In the genomic region with DNA sequence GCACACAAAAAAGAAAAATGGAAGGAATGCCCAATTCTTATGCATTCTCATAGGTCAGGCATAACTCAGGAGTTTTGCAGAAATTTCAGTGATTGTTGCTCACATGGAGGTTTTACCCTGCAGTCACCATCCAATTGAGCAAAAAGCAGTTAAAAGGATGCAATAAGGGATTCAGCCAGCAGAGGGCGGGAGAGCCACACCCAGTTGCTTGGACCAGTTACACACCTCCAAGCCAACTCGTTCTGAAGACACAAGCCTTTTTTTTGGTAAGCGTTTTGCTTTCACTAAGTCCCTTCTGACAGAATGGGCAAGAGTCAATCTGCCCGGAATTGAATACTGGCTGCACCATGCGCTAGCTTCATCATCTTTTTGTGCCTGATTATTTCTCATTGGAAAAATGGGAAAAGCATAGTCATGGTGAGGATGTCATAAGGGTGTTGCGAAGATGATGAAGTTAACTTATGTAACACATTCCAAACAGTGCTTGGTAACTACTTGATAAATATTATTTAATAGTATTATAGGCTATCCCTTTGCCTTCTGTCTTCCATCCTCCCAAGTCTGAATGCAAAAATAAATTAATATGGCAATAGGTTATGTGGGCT, we compare ENCODE assay signal across 9 cellular contexts.
DNase-seq lines count a peak whose midpoint lies in the region; ATAC-seq lines count a peak whose summit lies in the region.
"Had no signal": no experiment of that assay in that cellular context is flagged by ENCODE, and none has a peak within 500 bp of the region (broad histone marks: within the 10 kb centered on the region; RNA-seq: fewer than 3 reads in every experiment).

No MANE protein-coding gene starts in this region.

- DNase-seq in CD1c-positive myeloid dendritic cell (ENCODE audit: extremely low spot score) = peak; percentile 58
- DNase-seq in NCI-H526 (lab: John Stamatoyannopoulos, UW) = peak; percentile 84 to 89
- peak; percentile 65 to 76 for DNase-seq in activated CD4-positive, alpha-beta T cell treated with anti-CD3 and anti-CD28 coated beads, Interleukin-2, amount 50 U/mL, for 48 hours
- DNase-seq in effector memory CD8-positive, alpha-beta T cell = peak; percentile 41 to 63 (median 49)
- peak; percentile 84 for DNase-seq in medulla oblongata (ENCODE audit: extremely low spot score)
- peak; percentile 1 to 31 for DNase-seq in stimulated activated CD8-positive, alpha-beta memory T cell treated with anti-CD3 and anti-CD28 coated beads, Interleukin-15, amount 100 ng/mL, for 4 hours (ENCODE audit: low read depth in 2 of 2)

- H3K27me3 Mint-ChIP-seq in effector memory CD8-positive, alpha-beta T cell = no peaks in the 10 kb centered on the region
- H3K27me3 Mint-ChIP-seq: activated naive CD8-positive, alpha-beta T cell had no signal

- H3K9me3 Mint-ChIP-seq in effector memory CD8-positive, alpha-beta T cell = no peaks in the 10 kb centered on the region

- ATAC-seq in GM19328 (IDR thresholded peaks at IDR 0.05; ENCODE audit: unreplicated experiment) = peak; percentile 87
- peak; percentile 92 for ATAC-seq in HG03378 (IDR thresholded peaks at IDR 0.05; ENCODE audit: unreplicated experiment)
- peak; percentile 72 for ATAC-seq in effector memory CD8-positive, alpha-beta T cell (replicated peaks)

- peaks cover 2% of the 10 kb centered on the region for H3K36me3 Mint-ChIP-seq in effector memory CD8-positive, alpha-beta T cell (ENCODE audit: insufficient read depth)
- H3K36me3 Mint-ChIP-seq: activated naive CD8-positive, alpha-beta T cell had no signal

- H3K4me3 Mint-ChIP-seq in effector memory CD8-positive, alpha-beta T cell = no peak overlapping the region
- H3K4me3 Mint-ChIP-seq: activated naive CD8-positive, alpha-beta T cell had no signal

- H3K4me1 Mint-ChIP-seq in effector memory CD8-positive, alpha-beta T cell (ENCODE audit: low read depth in 2 of 2) = no peaks in the 10 kb centered on the region

- no peak overlapping the region for H3K27ac Mint-ChIP-seq in effector memory CD8-positive, alpha-beta T cell
- H3K27ac Mint-ChIP-seq: activated naive CD8-positive, alpha-beta T cell had no signal

Comparison
In these comparisons a context has a peak if more than half of its experiments do, and no peak if none do; other contexts are left out.
1. Peak in every context shown above with its lines: DNase-seq and ATAC-seq.
2. DNase-seq: peak in every context shown above with its lines; median percentile 86 in NCI-H526; 84 in medulla oblongata; 70 in activated CD4-positive, alpha-beta T cell treated with anti-CD3 and anti-CD28 coated beads, Interleukin-2, amount 50 U/mL, for 48 hours; 58 in CD1c-positive myeloid dendritic cell; 49 in effector memory CD8-positive, alpha-beta T cell; 16 in stimulated activated CD8-positive, alpha-beta memory T cell treated with anti-CD3 and anti-CD28 coated beads, Interleukin-15, amount 100 ng/mL, for 4 hours.